ENCODE assay signal across 8 cellular contexts in the genomic region with DNA sequence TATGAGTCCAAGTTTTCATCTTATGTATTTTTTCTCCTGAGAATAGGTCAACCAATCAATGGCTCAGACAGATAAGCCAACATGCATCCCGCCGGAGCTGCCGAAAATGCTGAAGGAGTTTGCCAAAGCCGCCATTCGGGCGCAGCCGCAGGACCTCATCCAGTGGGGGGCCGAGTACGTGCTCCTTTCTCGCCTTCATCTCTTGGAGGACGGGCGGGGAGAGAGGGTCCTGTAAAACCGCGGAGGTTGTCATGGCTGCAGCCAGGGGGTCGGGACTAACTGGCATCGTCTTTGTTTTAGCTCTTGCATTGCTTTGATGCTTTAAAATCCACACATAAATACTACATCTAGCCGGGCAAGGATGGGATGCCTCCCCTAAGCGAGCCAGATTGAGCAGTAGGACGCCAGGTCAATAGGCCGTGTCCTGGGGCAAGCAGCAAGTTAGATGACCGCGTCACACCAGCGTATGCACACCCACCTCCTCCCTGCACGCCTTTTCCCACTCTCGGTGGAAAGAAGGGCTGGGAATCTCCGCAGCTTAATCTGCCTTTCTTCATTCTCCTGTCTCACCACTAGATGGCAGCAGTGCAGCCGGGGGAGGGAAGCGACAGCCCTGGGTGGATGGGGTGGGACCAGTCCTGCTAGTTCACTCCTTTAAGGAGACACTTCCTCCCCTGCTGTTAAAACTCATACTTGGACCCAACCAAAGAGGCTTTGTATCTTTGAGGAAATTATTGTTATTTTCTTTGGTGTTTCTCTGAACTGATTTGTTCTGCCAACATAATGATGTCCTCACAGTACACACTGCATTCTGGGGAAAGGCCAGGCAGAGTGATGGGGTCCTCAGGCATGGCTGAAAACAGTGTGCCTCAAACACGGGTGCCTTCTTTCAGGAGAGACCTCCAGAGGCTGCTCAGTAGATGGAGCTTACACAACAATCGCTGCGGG. TPM values are rescaled to one million over a fixed set of nuclear protein-coding genes. Genes with fewer than 3 reads are reported as not detected.
DNase-seq lines count a peak whose midpoint lies in the region; ATAC-seq and TF ChIP-seq lines count a peak whose summit lies in the region.
"Not testable (repeated sequence)": the region's sequence is repeated elsewhere in the genome, so short reads cannot be mapped to it uniquely, and the experiment has no call there.

No MANE protein-coding gene starts in this region.

- H3K9me3 ChIP-seq in iPS DF 6.9 (ENCODE audit: control insufficient read depth, insufficient read depth, low read length); upper lobe of right lung: not testable (repeated sequence)

- TF ChIP-seq CTCF in cardiac fibroblast (IDR thresholded peaks at IDR 0.05; ENCODE audit: low read depth, low read length) = peak; percentile 61
- peak; percentile 77 for TF ChIP-seq CTCF in osteocyte (IDR thresholded peaks at IDR 0.05)
- TF ChIP-seq CTCF in upper lobe of right lung (IDR thresholded peaks at IDR 0.05) = peak; percentile 79

- H3K4me3 ChIP-seq in cardiac fibroblast (replicated peaks in 1 of 2; ENCODE audit: low read depth in 2 of 2, low read length in 2 of 2) = peak overlapping the region in 1 of 2 donors; percentile 21
- H3K4me3 ChIP-seq in iPS DF 6.9 (ENCODE audit: low read length) = peak overlapping the region; percentile 8; the same call in 1 of the 2 replicates
- H3K4me3 ChIP-seq in upper lobe of right lung = peak overlapping the region; percentile 29

- H3K4me3 Mint-ChIP-seq in osteocyte (ENCODE audit: unreplicated experiment) = peak overlapping the region; percentile 63

- H3K27me3 Mint-ChIP-seq in osteocyte (ENCODE audit: unreplicated experiment) = peaks cover 25% of the 10 kb centered on the region

- H3K27ac Mint-ChIP-seq in osteocyte (ENCODE audit: unreplicated experiment) = not testable (repeated sequence)

- no CpG with 5 or more reads among the region's 31 CpGs for WGBS in iPS DF 6.9 (ENCODE audit: insufficient coverage, insufficient read length)

- H3K4me1 ChIP-seq in iPS DF 6.9 (ENCODE audit: control insufficient read depth, insufficient read depth, low read length); upper lobe of right lung: not testable (repeated sequence)

- DNase-seq in GM03348 (ENCODE audit: low spot score) (peak; percentile 37), NCI-H345 treated with DMSO at 0.1 percent for 48 hours (lab: John Stamatoyannopoulos, UW; ENCODE audit: unreplicated experiment) (peak; percentile 13), cardiac fibroblast (ENCODE audit: low read depth in 2 of 2) (peak; percentile 34 to 41), upper lobe of right lung (peak; percentile 56)
- peak; percentile 24 for DNase-seq in activated CD4-positive, alpha-beta T cell treated with anti-CD3 and anti-CD28 coated beads for 1 hour
- not testable (repeated sequence) for DNase-seq in iPS DF 6.9 (ENCODE audit: low read depth, low spot score); osteocyte (ENCODE audit: extremely low spot score, unreplicated experiment)

- H3K27ac ChIP-seq in iPS DF 6.9 (ENCODE audit: low read length); upper lobe of right lung: not testable (repeated sequence)

- H3K36me3 ChIP-seq in iPS DF 6.9 (ENCODE audit: control insufficient read depth, insufficient read depth, low read length); upper lobe of right lung: not testable (repeated sequence)

- ATAC-seq in HG03354 (IDR thresholded peaks at IDR 0.05; ENCODE audit: poor library complexity, severe bottlenecking, unreplicated experiment) (peak; percentile 73), upper lobe of right lung (peak; percentile 93)

- H3K27me3 ChIP-seq in iPS DF 6.9 (ENCODE audit: control insufficient read depth, insufficient read depth, low read length) = not testable (repeated sequence)
- H3K27me3 ChIP-seq in upper lobe of right lung = peaks cover 26% of the 10 kb centered on the region

- not testable (repeated sequence) for H3K36me3 Mint-ChIP-seq in osteocyte (ENCODE audit: unreplicated experiment)

- H3K9me3 Mint-ChIP-seq in osteocyte (ENCODE audit: unreplicated experiment) = not testable (repeated sequence)

- peaks cover 16% of the 10 kb centered on the region for H3K4me1 Mint-ChIP-seq in osteocyte (ENCODE audit: unreplicated experiment)

- intact Hi-C loops in upper lobe of right lung (cut with DNase I) = not testable (repeated sequence)

RNA-seq across cellular contexts. Expression of gene ROPN1B, which starts 3.3 kb away (rescaled TPM):
- total RNA-seq in osteocyte (not detected in 2 replicates), upper lobe of right lung (not detected)
